In genomic region chr11:30960387-30960992, GRCh38 we compare ENCODE assay signal across 8 cellular contexts.
DNase-seq lines count a peak whose midpoint lies in the region; ATAC-seq and TF ChIP-seq lines count a peak whose summit lies in the region.

No MANE protein-coding gene starts in this region.

- no peak for TF ChIP-seq POLR2A in thyroid gland (IDR thresholded peaks at IDR 0.05)

- TF ChIP-seq CTCF in AG10803 (conservative IDR thresholded peaks at IDR 0.05; ENCODE audit: low read length), result peak; percentile 77
- peak; percentile 47; the same call in 1 of the 2 replicates for TF ChIP-seq CTCF in HFFc6 (IDR thresholded peaks at IDR 0.05)
- TF ChIP-seq CTCF in fibroblast of the aortic adventitia (IDR thresholded peaks at IDR 0.05; ENCODE audit: insufficient read depth, low read length), result peak; percentile 60
- TF ChIP-seq CTCF in thyroid gland (IDR thresholded peaks at IDR 0.05), result peak in 4 of 6 experiments; percentile 31 to 66 (median 63)

- peaks cover 15% of the 10 kb centered on the region for H3K9me3 Mint-ChIP-seq in HFFc6

- WGBS in thyroid gland, 2 donors, result 8 to 12% methylated on average over 2 of the region's 2 CpGs

- H3K27ac Mint-ChIP-seq in HFFc6, result no peak overlapping the region

- peaks cover 3% of the 10 kb centered on the region; the same call in 1 of the 2 replicates for H3K27me3 Mint-ChIP-seq in HFFc6 (ENCODE audit: insufficient read depth)

- H3K4me3 ChIP-seq in AG10803 (ENCODE audit: low read length) (no peak overlapping the region), NT2/D1 (ENCODE audit: insufficient read length, low read depth) (no peak overlapping the region), fibroblast of the aortic adventitia (ENCODE audit: low read depth, low read length) (no peak overlapping the region), thyroid gland (replicated peaks in 1 of 3) (no peak overlapping the region)

- H3K4me3 Mint-ChIP-seq in HFFc6, result no peak overlapping the region

- H3K9me3 ChIP-seq in NT2/D1 (ENCODE audit: insufficient read depth, low read length) (no peaks in the 10 kb centered on the region), thyroid gland (no peaks in the 10 kb centered on the region)

- no peak for ATAC-seq in GM21619 (IDR thresholded peaks at IDR 0.05; ENCODE audit: unreplicated experiment)

- no peak overlapping the region for H3K9ac ChIP-seq in NT2/D1 (ENCODE audit: insufficient read length, low read depth)

- H3K27ac ChIP-seq in thyroid gland, result no peak overlapping the region

- H3K4me1 ChIP-seq in NT2/D1 (ENCODE audit: insufficient read depth, insufficient read length), result no peaks in the 10 kb centered on the region
- H3K4me1 ChIP-seq in thyroid gland, result peaks cover 6 to 7% of the 10 kb centered on the region in 2 donors

- no peaks in the 10 kb centered on the region for H3K4me1 Mint-ChIP-seq in HFFc6 (ENCODE audit: low read depth)

- DNase-seq in AG10803 (ENCODE audit: low read depth), result peak; percentile 62
- peak; percentile 8 for DNase-seq in HFFc6
- peak; percentile 28 for DNase-seq in NT2/D1 (ENCODE audit: low read depth, low spot score)
- DNase-seq in fibroblast of the aortic adventitia (ENCODE audit: low read depth), result peak; percentile 71
- DNase-seq in thyroid gland, result no peak
- DNase-seq in T-helper 1 cell, result no peak
- no peak for DNase-seq in activated CD8-positive, alpha-beta memory T cell treated with anti-CD3 and anti-CD28 coated beads, Interleukin-2, amount 50 U/mL, for 48 hours

- no peaks in the 10 kb centered on the region for H3K36me3 ChIP-seq in NT2/D1 (ENCODE audit: insufficient read depth, insufficient read length, low read length)
- H3K36me3 ChIP-seq in thyroid gland, result no peaks in the 10 kb centered on the region

- H3K27me3 ChIP-seq in NT2/D1 (ENCODE audit: insufficient read depth, insufficient read length) (no peaks in the 10 kb centered on the region), thyroid gland (no peaks in the 10 kb centered on the region)

- intact Hi-C loops in thyroid gland (cut with DNase I), result no loop called here

- H3K36me3 Mint-ChIP-seq in HFFc6 (ENCODE audit: low read depth), result no peaks in the 10 kb centered on the region

Comparison
In these comparisons a context has a peak if more than half of its experiments do, and no peak if none do; other contexts are left out.
1. DNase-seq: peak in AG10803 (single experiment), HFFc6 (single experiment), NT2/D1 (single experiment) and fibroblast of the aortic adventitia (single experiment); none in thyroid gland (0 of 2), T-helper 1 cell (0 of 5) and activated CD8-positive, alpha-beta memory T cell treated with anti-CD3 and anti-CD28 coated beads, Interleukin-2, amount 50 U/mL, for 48 hours (single experiment).
2. Peak in every context shown above with its lines, with median percentiles within 50 percentile points of each other: CTCF ChIP-seq.